In the genomic region with DNA sequence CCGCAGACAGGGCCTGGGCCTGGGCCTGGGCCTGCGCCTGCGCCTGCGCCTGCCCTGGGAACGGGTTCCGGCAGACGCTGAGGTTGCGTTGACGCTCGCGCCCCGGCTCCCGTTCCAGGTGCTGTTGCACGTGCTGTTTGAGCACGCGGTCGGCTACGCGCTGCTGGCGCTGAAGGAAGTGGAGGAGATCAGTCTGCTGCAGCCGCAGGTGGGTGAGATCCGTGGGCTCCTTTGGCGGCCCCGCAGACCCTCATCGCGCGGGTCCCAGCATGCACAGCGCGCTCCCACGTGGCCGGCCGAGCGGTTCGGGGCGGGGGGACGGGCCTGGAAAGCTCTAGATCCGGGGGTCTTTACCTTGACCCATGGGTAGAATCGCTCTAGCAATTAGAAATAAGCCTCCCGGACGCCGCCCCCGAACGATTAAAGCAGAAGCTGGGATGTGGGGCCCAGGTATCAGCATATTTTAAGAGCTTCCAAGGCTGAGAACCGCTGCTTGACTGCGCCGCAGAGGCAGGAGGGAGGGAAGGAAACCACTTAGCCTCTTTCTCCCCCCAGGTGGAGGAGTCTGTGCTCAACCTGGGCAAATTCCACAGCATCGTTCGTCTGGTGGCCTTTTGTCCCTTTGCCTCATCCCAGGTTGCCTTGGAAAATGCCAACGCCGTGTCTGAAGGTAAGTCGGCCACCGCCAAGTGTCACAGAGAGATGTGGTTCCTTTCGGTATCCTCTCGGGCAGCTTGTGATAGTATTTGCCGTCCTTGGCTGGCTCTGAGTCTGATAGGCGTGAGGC, we compare ENCODE assay signal across 8 cellular contexts. TPM values are rescaled to one million over a fixed set of nuclear protein-coding genes. Genes with fewer than 3 reads are reported as not detected.
DNase-seq lines count a peak whose midpoint lies in the region; ATAC-seq and TF ChIP-seq lines count a peak whose summit lies in the region.

No MANE protein-coding gene starts in this region.

- H4K5ac ChIP-seq in IMR-90 (ENCODE audit: low read depth, low read length), result peak overlapping the region; percentile 35; the same call in 1 of the 2 replicates

- peak overlapping the region; percentile 84 for H2BK5ac ChIP-seq in IMR-90 (ENCODE audit: low read depth, low read length, poor library complexity, severe bottlenecking)

- TSS peak; percentile 55 for BruUV-seq in IMR-90 (replicated peaks; lab: Mats Ljungman, UMichigan)

- H3K27ac ChIP-seq in IMR-90 (ENCODE audit: insufficient read depth, low read length) (peak overlapping the region; percentile 79), neural progenitor cell (no peak overlapping the region)

- H3K9me3 Mint-ChIP-seq in neural progenitor cell, result no peaks in the 10 kb centered on the region

- TF ChIP-seq RAD21 in IMR-90 (IDR thresholded peaks at IDR 0.05; ENCODE audit: low read length), result no peak

- ATAC-seq in GM21529 (IDR thresholded peaks at IDR 0.05; ENCODE audit: unreplicated experiment), result peak; percentile 47
- ATAC-seq in IMR-90 (ENCODE audit: low read depth), result peak; percentile 65

- H2BK120ac ChIP-seq in IMR-90 (ENCODE audit: low read depth, low read length), result 0 out of 2 replicates have a peak overlapping the region, but pooled peaks have one; percentile 1

- peaks cover 17% of the 10 kb centered on the region for H3K4me1 Mint-ChIP-seq in neural progenitor cell

- H3K4me1 ChIP-seq in IMR-90 (ENCODE audit: control insufficient read depth, insufficient read depth, low read length) (peaks cover 5% of the 10 kb centered on the region), neural progenitor cell (peaks cover 22% of the 10 kb centered on the region)

- no peak for TF ChIP-seq CTCF in GM12864 (IDR thresholded peaks at IDR 0.05; ENCODE audit: low read depth, low read length, missing control alignments)
- no peak for TF ChIP-seq CTCF in IMR-90 (conservative IDR thresholded peaks at IDR 0.05; ENCODE audit: low read depth, low read length)
- TF ChIP-seq CTCF in foreskin fibroblast (IDR thresholded peaks at IDR 0.05; ENCODE audit: low read depth, low read length), result no peak
- TF ChIP-seq CTCF in neural progenitor cell (IDR thresholded peaks at IDR 0.05), result no peak

- H4K20me1 ChIP-seq in IMR-90 (ENCODE audit: insufficient read depth, low read length), result peaks cover 45% of the 10 kb centered on the region
- peaks cover 51% of the 10 kb centered on the region for H4K20me1 ChIP-seq in neural progenitor cell (ENCODE audit: low read depth)

- TF ChIP-seq POLR2A in IMR-90 (IDR thresholded peaks at IDR 0.05; ENCODE audit: low read depth, low read length), result no peak

- POLR2A ChIA-PET in IMR-90 (lab: Charles Lee; ENCODE audit: unreplicated experiment), result no interaction called here

- peak overlapping the region; percentile 74 for H3K56ac ChIP-seq in IMR-90 (ENCODE audit: extremely low read depth, insufficient read depth, low read length)

- peak overlapping the region; percentile 75 for H4K91ac ChIP-seq in IMR-90 (ENCODE audit: insufficient read depth, low read depth, low read length)

- peaks cover 28 to 56% of the 10 kb centered on the region in 2 experiments for H3K79me1 ChIP-seq in IMR-90 (ENCODE audit: low read depth in 1 of 2, low read length in 2 of 2)

- H3K27me3 ChIP-seq in IMR-90 (ENCODE audit: control insufficient read depth, insufficient read depth, low read length), result no peaks in the 10 kb centered on the region
- no peaks in the 10 kb centered on the region for H3K27me3 ChIP-seq in neural progenitor cell

- H3K9me3 ChIP-seq in IMR-90 (ENCODE audit: control insufficient read depth, insufficient read depth, low read length), result no peaks in the 10 kb centered on the region
- no peaks in the 10 kb centered on the region for H3K9me3 ChIP-seq in neural progenitor cell (ENCODE audit: low read depth)

- peak overlapping the region; percentile 98 for H2AFZ ChIP-seq in IMR-90 (replicated peaks; ENCODE audit: low read length, poor library complexity)
- H2AFZ ChIP-seq in neural progenitor cell (replicated peaks), result no peak overlapping the region

- H3K27ac Mint-ChIP-seq in neural progenitor cell, result no peak overlapping the region

- H3F3A ChIP-seq in neural progenitor cell (ENCODE audit: low read depth), result peaks cover 73% of the 10 kb centered on the region

- H2BK20ac ChIP-seq in IMR-90 (ENCODE audit: low read depth, low read length), result no peak overlapping the region

- peak overlapping the region; percentile 71 to 90 for H4K8ac ChIP-seq in IMR-90 (ENCODE audit: low read depth in 2 of 2, low read length in 2 of 2)

- peaks cover 11% of the 10 kb centered on the region for H3K9me1 ChIP-seq in IMR-90 (ENCODE audit: insufficient read depth, low read length)

- peaks cover 56% of the 10 kb centered on the region for H3K79me2 ChIP-seq in neural progenitor cell (ENCODE audit: low read depth)

- H3K4me3 Mint-ChIP-seq in neural progenitor cell, result peak overlapping the region; percentile 91

- H3K4me2 ChIP-seq in IMR-90 (ENCODE audit: low read depth, low read length), result peak overlapping the region; percentile 89
- H3K4me2 ChIP-seq in neural progenitor cell, result peak overlapping the region; percentile 98

- CTCF ChIA-PET in IMR-90 (lab: Yijun Ruan, JAX), result no interaction called here

- H3K4me3 ChIP-seq in GM12864 (ENCODE audit: low read depth, low read length), result peak overlapping the region; percentile 85
- H3K4me3 ChIP-seq in IMR-90 (ENCODE audit: insufficient read depth, low read depth, low read length), result peak overlapping the region; percentile 90
- H3K4me3 ChIP-seq in foreskin fibroblast (ENCODE audit: low read depth in 1 of 2, low read length in 2 of 2), result peak overlapping the region; percentile 99
- peak overlapping the region; percentile 83 for H3K4me3 ChIP-seq in neural progenitor cell

- dilution Hi-C loops in IMR-90 (cut with HindIII; ENCODE audit: low sequenced_read_pairs, unreplicated experiment), result no loop called here

- H3K18ac ChIP-seq in IMR-90 (ENCODE audit: low read depth, low read length), result no peak overlapping the region

- peak overlapping the region; percentile 98 for H2AK9ac ChIP-seq in IMR-90 (replicated peaks; ENCODE audit: low read depth, low read length, poor library complexity)

- H3K36me3 ChIP-seq in IMR-90 (ENCODE audit: control insufficient read depth, insufficient read depth, low read length) (peaks cover 40% of the 10 kb centered on the region), neural progenitor cell (no peaks in the 10 kb centered on the region)

- H3K9ac ChIP-seq in IMR-90 (ENCODE audit: low read depth, low read length), result peak overlapping the region; percentile 95
- peak overlapping the region; percentile 51 for H3K9ac ChIP-seq in neural progenitor cell

- peaks cover 32% of the 10 kb centered on the region for H3K36me3 Mint-ChIP-seq in neural progenitor cell

- no peak overlapping the region for H2BK15ac ChIP-seq in IMR-90 (ENCODE audit: low read depth, low read length)

- WGBS in IMR-90 (ENCODE audit: extremely low coverage in 2 of 2, insufficient read length in 1 of 2), 2 experiments, result 0% methylated on average over 29 of the region's 56 CpGs; no CpG with 5 or more reads in 1 of the 2 experiments

- H3K14ac ChIP-seq in IMR-90 (replicated peaks; ENCODE audit: low read depth, low read length), result peak overlapping the region; percentile 94

- peak overlapping the region; percentile 92 for H2AK5ac ChIP-seq in IMR-90 (ENCODE audit: low read depth, low read length)

- peak overlapping the region; percentile 88 for H3K4ac ChIP-seq in IMR-90 (ENCODE audit: low read depth, low read length)

- intact Hi-C loops in IMR-90 (cut with micrococcal nuclease), result loop anchor here (2.0 kb wide), 1 partner anchor 182 kb away; the partner anchor contains the start of gene SNRPB

- H3K23ac ChIP-seq in IMR-90 (ENCODE audit: low read depth, low read length), result peak overlapping the region; percentile 96

- in situ Hi-C loops in IMR-90 (cut with MboI; ENCODE audit: low sequenced_read_pairs), result no loop called here

- H3K27me3 Mint-ChIP-seq in neural progenitor cell (ENCODE audit: insufficient read depth, low read depth), result no peaks in the 10 kb centered on the region

- DNase-seq in GM12864 (ENCODE audit: low read depth) (no peak), IMR-90 (no peak), foreskin fibroblast (peak in 1 of 2 donors; percentile 51), neural progenitor cell (ENCODE audit: low spot score) (peak; percentile 36), T-helper 9 cell (no peak)
- peak; percentile 51 to 58 for DNase-seq in activated CD4-positive, alpha-beta T cell treated with anti-CD3 and anti-CD28 coated beads, Interleukin-2, amount 50 U/mL, for 48 hours
- DNase-seq in effector CD8-positive, alpha-beta T cell (lab: John Stamatoyannopoulos, UW), result no peak

TF ChIP-seq in IMR-90, 13 proteins besides CTCF, POLR2A, EP300 and RAD21 (continues in another document):
- no peak for TF ChIP-seq CHD1 (IDR thresholded peaks at IDR 0.05; ENCODE audit: low read depth, low read length)
- TF ChIP-seq ELK1 (IDR thresholded peaks at IDR 0.05; ENCODE audit: borderline replicate concordance, low read depth, low read length), result no peak
- TF ChIP-seq MAFK (IDR thresholded peaks at IDR 0.05; ENCODE audit: low read depth, low read length), result no peak
- no peak for TF ChIP-seq CEBPB (IDR thresholded peaks at IDR 0.05; ENCODE audit: low read depth, low read length)
- peak; percentile 2; the same call in 1 of the 2 replicates for TF ChIP-seq MAZ (IDR thresholded peaks at IDR 0.05; ENCODE audit: borderline replicate concordance, low read depth, low read length)

RNA-seq across cellular contexts. Expression of gene NOP56, which starts 0.5 kb away (rescaled TPM):
- 170 and 231 TPM in 2 replicates for total RNA-seq in IMR-90 (2012; rRNA removed)
- 164 and 189 TPM in 2 replicates for polyA plus RNA-seq in IMR-90 (2012; rRNA removed)
- 49.1 and 88.8 TPM in 2 replicates for polyA plus RNA-seq in IMR-90 (2012; cell fraction: cytosol; rRNA removed)
- 348 and 483 TPM in 2 replicates for polyA plus RNA-seq in IMR-90 (2012; cell fraction: nucleus; rRNA removed; ENCODE audit: low replicate concordance)
- 246 and 288 TPM in 2 replicates for total RNA-seq in neural progenitor cell (ENCODE audit: low replicate concordance)

RNA-seq across cellular contexts. Expression of gene IDH3B, which starts 11.1 kb away (rescaled TPM):
- total RNA-seq in IMR-90 (2012; rRNA removed) (160 and 165 TPM in 2 replicates), neural progenitor cell (ENCODE audit: low replicate concordance) (94.3 and 111 TPM in 2 replicates)
- polyA plus RNA-seq in IMR-90 (2012; rRNA removed), result 146 and 151 TPM in 2 replicates
- polyA plus RNA-seq in IMR-90 (2012; cell fraction: cytosol; rRNA removed), result 97.1 and 105 TPM in 2 replicates
- 365 and 494 TPM in 2 replicates for polyA plus RNA-seq in IMR-90 (2012; cell fraction: nucleus; rRNA removed; ENCODE audit: low replicate concordance)

RNA-seq across cellular contexts. Expression of gene EBF4, which starts 39.7 kb away (rescaled TPM):
- total RNA-seq in IMR-90 (2012; rRNA removed) (under 0.01 and 0.18 TPM in 2 replicates), neural progenitor cell (ENCODE audit: low replicate concordance) (1.9 and 2.5 TPM in 2 replicates)
- polyA plus RNA-seq in IMR-90 (2012; rRNA removed), result 1.0 and 1.1 TPM in 2 replicates
- polyA plus RNA-seq in IMR-90 (2012; cell fraction: cytosol; rRNA removed), result 0.50 and 1.1 TPM in 2 replicates
- polyA plus RNA-seq in IMR-90 (2012; cell fraction: nucleus; rRNA removed; ENCODE audit: low replicate concordance), result 5.7 and 8.7 TPM in 2 replicates

Comparison
In these comparisons a context has a peak if more than half of its experiments do, and no peak if none do; other contexts are left out.
1. DNase-seq: peak in activated CD4-positive, alpha-beta T cell treated with anti-CD3 and anti-CD28 coated beads, Interleukin-2, amount 50 U/mL, for 48 hours (2 of 2) and neural progenitor cell (single experiment); none in GM12864 (single experiment), IMR-90 (single experiment), effector CD8-positive, alpha-beta T cell (single experiment) and T-helper 9 cell (single experiment).
2. Peak in every context shown above with its lines, with median percentiles within 50 percentile points of each other: H3K4me3 ChIP-seq.